23 cellular contexts compared by ENCODE assay signal in the genomic region with DNA sequence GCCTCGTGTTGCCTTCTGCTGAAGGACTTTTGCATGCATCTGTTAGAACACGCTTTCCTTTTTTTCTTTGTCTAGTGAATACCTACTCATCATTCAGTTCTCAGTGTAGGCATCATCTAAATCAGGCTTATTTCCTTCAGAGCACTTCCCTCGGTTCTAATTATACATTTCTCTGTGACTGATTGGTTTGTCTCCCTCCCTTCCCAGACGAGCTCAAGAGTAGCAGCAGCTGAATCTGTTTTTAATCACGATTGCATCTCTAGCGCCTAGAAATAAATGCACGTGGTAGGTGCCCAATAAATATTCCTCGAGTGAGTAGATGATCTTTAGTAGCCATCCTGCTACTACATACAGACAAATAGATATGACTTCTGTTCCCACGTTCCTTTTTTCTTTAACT. TPM values are rescaled to one million over a fixed set of nuclear protein-coding genes. Genes with fewer than 3 reads are reported as not detected.
DNase-seq lines count a peak whose midpoint lies in the region; ATAC-seq and TF ChIP-seq lines count a peak whose summit lies in the region.
"Had no signal": no experiment of that assay in that cellular context is flagged by ENCODE, and none has a peak within 500 bp of the region (broad histone marks: within the 10 kb centered on the region; RNA-seq: fewer than 3 reads in every experiment).

No MANE protein-coding gene starts in this region.

- H3K4me1 ChIP-seq in mammary epithelial cell (ENCODE audit: insufficient read depth, low read length) (peaks cover 5% of the 10 kb centered on the region), testis (peaks cover 2% of the 10 kb centered on the region)
- H3K4me1 ChIP-seq in effector memory CD4-positive, alpha-beta T cell (ENCODE audit: control insufficient read depth, insufficient read depth, low read length, poor library complexity, severe bottlenecking), result peaks cover 3% of the 10 kb centered on the region

- POLR2A ChIA-PET in MCF 10A (lab: Yijun Ruan, JAX), result interaction anchor here (0.6 to 0.7 kb wide), 2 partner anchors 15 to 26 kb away, joined by 3 to 4 read pairs; no protein-coding TSS in a partner anchor

- peaks cover 45% of the 10 kb centered on the region for H3K36me3 Mint-ChIP-seq in MCF 10A (ENCODE audit: insufficient read depth, unreplicated experiment)
- H3K36me3 Mint-ChIP-seq in central memory CD8-positive, alpha-beta T cell (ENCODE audit: insufficient read depth), result peaks cover 11% of the 10 kb centered on the region

- DNase-seq in MCF 10A (ENCODE audit: unreplicated experiment) (no peak), mammary epithelial cell (no peak), NCI-H187 treated with DMSO at 0.1 percent for 48 hours (lab: John Stamatoyannopoulos, UW) (no peak), testis (no peak)
- no peak for DNase-seq in central memory CD8-positive, alpha-beta T cell (ENCODE audit: low spot score in 2 of 2)
- no peak for DNase-seq in effector memory CD4-positive, alpha-beta T cell
- DNase-seq: 8988T; GM23248; Kasumi-1; MG63; NCI-H1417 treated with DMSO at 0.1 percent for 48 hours; NCI-H187; NCI-H2107; NCI-H510A; NK-92 treated with Interleukin-12 subunit alpha and Interleukin-12 subunit beta, amount 100 ng/mL, for 24 hours; SHP77 treated with DMSO at 0.1 percent for 48 hours had no signal

- H3K79me2 ChIP-seq in mammary epithelial cell (ENCODE audit: insufficient read depth, low read length) (peaks cover 31% of the 10 kb centered on the region), neural cell (replicated peaks; ENCODE audit: insufficient read depth, low read length) (no peaks in the 10 kb centered on the region)

- H3K27ac ChIP-seq in mammary epithelial cell (ENCODE audit: insufficient read depth, low read depth, low read length) (no peak overlapping the region), neural cell (ENCODE audit: low read length) (peak overlapping the region; percentile 16), testis (no peak overlapping the region)
- no peak overlapping the region for H3K27ac ChIP-seq in effector memory CD4-positive, alpha-beta T cell (ENCODE audit: insufficient read depth, low read length, poor library complexity, severe bottlenecking)
- H3K27ac ChIP-seq: GM23248, RWPE1, SK-N-MC had no signal

- no peak overlapping the region for H3K9ac ChIP-seq in mammary epithelial cell (ENCODE audit: insufficient read depth, low read length)
- H3K9ac ChIP-seq in neural cell (ENCODE audit: low read length), result no peak overlapping the region
- H3K9ac ChIP-seq: GM23248 had no signal

- TF ChIP-seq EP300 in neural cell (conservative IDR thresholded peaks at IDR 0.05; ENCODE audit: poor library complexity, severe bottlenecking), result no peak

- no peaks in the 10 kb centered on the region for H3K9me3 Mint-ChIP-seq in MCF 10A (ENCODE audit: unreplicated experiment)
- H3K9me3 Mint-ChIP-seq in central memory CD8-positive, alpha-beta T cell, result no peaks in the 10 kb centered on the region
- H3K9me3 Mint-ChIP-seq: CD14-positive monocyte had no signal

- H3K4me2 ChIP-seq in mammary epithelial cell (ENCODE audit: insufficient read depth, low read depth, low read length), result no peak overlapping the region
- H3K4me2 ChIP-seq in neural cell (ENCODE audit: low read length), result no peak overlapping the region

- no peaks in the 10 kb centered on the region for H3K27me3 ChIP-seq in mammary epithelial cell (ENCODE audit: insufficient read depth, low read length)
- no peaks in the 10 kb centered on the region for H3K27me3 ChIP-seq in neural cell (ENCODE audit: insufficient read depth, low read depth, low read length)
- H3K27me3 ChIP-seq in effector memory CD4-positive, alpha-beta T cell (replicated peaks; ENCODE audit: control insufficient read depth, insufficient read depth, low read length, poor library complexity, severe bottlenecking), result no peaks in the 10 kb centered on the region
- H3K27me3 ChIP-seq in testis, result no peaks in the 10 kb centered on the region
- H3K27me3 ChIP-seq: MG63 had no signal

- H3K27me3 Mint-ChIP-seq in MCF 10A (ENCODE audit: insufficient read depth, unreplicated experiment), result no peaks in the 10 kb centered on the region
- H3K27me3 Mint-ChIP-seq in central memory CD8-positive, alpha-beta T cell, result no peaks in the 10 kb centered on the region
- H3K27me3 Mint-ChIP-seq: B cell had no signal

- no peak for TF ChIP-seq RAD21 in neural cell (conservative IDR thresholded peaks at IDR 0.05)

- H4K20me1 ChIP-seq in mammary epithelial cell (ENCODE audit: insufficient read depth, low read length) (no peaks in the 10 kb centered on the region), neural cell (ENCODE audit: insufficient read depth) (no peaks in the 10 kb centered on the region)

- H3K9me3 ChIP-seq in mammary epithelial cell (replicated peaks; ENCODE audit: insufficient read depth, low read length) (no peaks in the 10 kb centered on the region), neural cell (ENCODE audit: low read length) (no peaks in the 10 kb centered on the region), testis (no peaks in the 10 kb centered on the region)
- no peaks in the 10 kb centered on the region for H3K9me3 ChIP-seq in effector memory CD4-positive, alpha-beta T cell (ENCODE audit: control insufficient read depth, low read length)
- H3K9me3 ChIP-seq: HAP-1, MG63 had no signal

- H2AFZ ChIP-seq in mammary epithelial cell (ENCODE audit: low read depth, low read length), result no peak overlapping the region
- no peak overlapping the region for H2AFZ ChIP-seq in neural cell (ENCODE audit: low read depth, low read length)
- H2AFZ ChIP-seq: GM23248 had no signal

- intact Hi-C loops in MCF 10A (cut with micrococcal nuclease), result no loop called here
- intact Hi-C loops in mammary epithelial cell (cut with micrococcal nuclease), result no loop called here
- intact Hi-C loops in testis (cut with DNase I; ENCODE audit: low total_unique reads), result no loop called here

- H3K4me1 Mint-ChIP-seq in MCF 10A (ENCODE audit: insufficient read depth, unreplicated experiment), result peaks cover 14% of the 10 kb centered on the region
- peaks cover 38% of the 10 kb centered on the region for H3K4me1 Mint-ChIP-seq in central memory CD8-positive, alpha-beta T cell

- H3K4me3 ChIP-seq in mammary epithelial cell (replicated peaks in 1 of 3; ENCODE audit: insufficient read depth in 1 of 3, low read depth in 2 of 3, low read length in 3 of 3) (no peak overlapping the region), neural cell (ENCODE audit: low read length) (no peak overlapping the region), testis (no peak overlapping the region)
- no peak overlapping the region for H3K4me3 ChIP-seq in effector memory CD4-positive, alpha-beta T cell (ENCODE audit: insufficient read depth, low read depth, low read length, poor library complexity, severe bottlenecking)
- H3K4me3 ChIP-seq: GM12878, GM23248, HAP-1, MG63, SK-N-MC had no signal

- no peak for TF ChIP-seq POLR2A in testis (IDR thresholded peaks at IDR 0.05)

- H3K9me2 ChIP-seq in neural cell (ENCODE audit: insufficient read depth, low read length), result no peaks in the 10 kb centered on the region

- H3K36me3 ChIP-seq in mammary epithelial cell (ENCODE audit: insufficient read depth, low read length) (peaks cover 3% of the 10 kb centered on the region), neural cell (ENCODE audit: insufficient read depth, low read length) (no peaks in the 10 kb centered on the region), testis (ENCODE audit: low read depth, missing control alignments) (no peaks in the 10 kb centered on the region)
- H3K36me3 ChIP-seq in effector memory CD4-positive, alpha-beta T cell (ENCODE audit: control insufficient read depth, insufficient read depth, low read length), result peaks cover 4% of the 10 kb centered on the region

- ATAC-seq in central memory CD8-positive, alpha-beta T cell (replicated peaks; ENCODE audit: extremely low read depth, poor library complexity, severe bottlenecking), result no peak
- ATAC-seq: GM12878 had no signal

- TF ChIP-seq CTCF in MCF 10A (IDR thresholded peaks at IDR 0.05; ENCODE audit: unreplicated experiment), result no peak
- no peak for TF ChIP-seq CTCF in mammary epithelial cell (conservative IDR thresholded peaks at IDR 0.05 in 1 of 2, IDR thresholded peaks at IDR 0.05 in 1 of 2; ENCODE audit: extremely low read depth in 1 of 2, insufficient read depth in 1 of 2, low read depth in 1 of 2, low read length in 2 of 2)
- no peak for TF ChIP-seq CTCF in neural cell (IDR thresholded peaks at IDR 0.05; ENCODE audit: poor library complexity, severe bottlenecking)
- TF ChIP-seq CTCF in testis (IDR thresholded peaks at IDR 0.05), result no peak

- in situ Hi-C loops in mammary epithelial cell (cut with MboI; ENCODE audit: low sequenced_read_pairs in 2 of 2), result no loop called here

- BruUV-seq in MCF 10A (replicated peaks; lab: Mats Ljungman, UMichigan) (no TSS peak), mammary epithelial cell (replicated peaks; lab: Mats Ljungman, UMichigan) (no TSS peak)

- peak overlapping the region; percentile 14 for H3K27ac Mint-ChIP-seq in MCF 10A (ENCODE audit: low read depth, unreplicated experiment)
- H3K27ac Mint-ChIP-seq in central memory CD8-positive, alpha-beta T cell (ENCODE audit: low read depth), result peak overlapping the region; percentile 38
- H3K27ac Mint-ChIP-seq: B cell, CD14-positive monocyte had no signal

- WGBS in mammary epithelial cell (ENCODE audit: low coverage, missing lambda C conversion rate), result 86% methylated on average over 9 of the region's 9 CpGs
- 82 to 85% methylated on average over 9 of the region's 9 CpGs for WGBS in testis, 2 donors

- no peaks in the 10 kb centered on the region for H3F3A ChIP-seq in neural cell (ENCODE audit: insufficient read depth, low read length, poor library complexity, severe bottlenecking)

- H3K4me3 Mint-ChIP-seq in MCF 10A (ENCODE audit: unreplicated experiment), result no peak overlapping the region
- H3K4me3 Mint-ChIP-seq in central memory CD8-positive, alpha-beta T cell, result no peak overlapping the region
- H3K4me3 Mint-ChIP-seq: B cell, CD14-positive monocyte had no signal

- CTCF ChIA-PET in MCF 10A (lab: Yijun Ruan, JAX) (interaction anchor here (0.6 kb wide), 1 partner anchor 134 kb away, joined by 4 read pairs; a partner anchor contains a TSS), mammary epithelial cell (lab: Charles Lee; ENCODE audit: low non-redundant PET) (no interaction called here)

- dilution Hi-C loops in mammary epithelial cell (cut with HindIII; ENCODE audit: low sequenced_read_pairs), result no loop called here

RNA-seq across cellular contexts. Expression of a gene that starts 6.3 kb away (rescaled TPM):
- total RNA-seq in MCF 10A (2022), result 47.4 and 49.9 TPM in 2 replicates
- 10 to 100 TPM; 32.3 to 53.9 TPM for total RNA-seq in mammary epithelial cell
- 19.2 TPM for polyA plus RNA-seq in mammary epithelial cell
- polyA minus RNA-seq in mammary epithelial cell, result 51.7 TPM
- polyA plus RNA-seq in neural cell, result 27.4 and 39.7 TPM in 2 replicates
- 30.9 and 37.9 TPM in 2 replicates for polyA minus RNA-seq in neural cell
- 100 to 1,000 TPM in 1 of 2 donors, 10 to 100 TPM in 1; 83.3 to 157 TPM for total RNA-seq in testis
- 111 TPM for polyA plus RNA-seq in testis (ENCODE audit: insufficient read depth, low read depth, low replicate concordance)

RNA-seq across cellular contexts. Expression of a gene that starts 17.9 kb away (rescaled TPM):
- 15.8 and 18.1 TPM in 2 replicates for total RNA-seq in MCF 10A (2022)
- 10 to 100 TPM; 18.2 to 20.7 TPM for total RNA-seq in mammary epithelial cell
- polyA plus RNA-seq in mammary epithelial cell, result 26.7 TPM
- polyA minus RNA-seq in mammary epithelial cell, result 30.7 TPM
- polyA plus RNA-seq in neural cell, result 20.6 and 21.0 TPM in 2 replicates
- 21.2 and 26.9 TPM in 2 replicates for polyA minus RNA-seq in neural cell
- 10 to 100 TPM; 24.7 to 32.5 TPM for total RNA-seq in testis
- 50.4 TPM for polyA plus RNA-seq in testis (ENCODE audit: insufficient read depth, low read depth, low replicate concordance)
- total RNA-seq: B cell had no signal

RNA-seq across cellular contexts. Expression of a gene that starts 42.8 kb away (rescaled TPM):
- total RNA-seq in MCF 10A (2022), result 6.9 and 8.8 TPM in 2 replicates
- total RNA-seq in mammary epithelial cell, result 1 to 10 TPM; 2.8 to 5.9 TPM
- polyA plus RNA-seq in mammary epithelial cell, result 2.2 TPM
- polyA minus RNA-seq in mammary epithelial cell, result 3.6 TPM
- polyA plus RNA-seq in neural cell, result 3.8 and 5.0 TPM in 2 replicates
- 11.9 and 16.2 TPM in 2 replicates for polyA minus RNA-seq in neural cell
- total RNA-seq in testis, result 10 to 100 TPM; 13.8 to 17.9 TPM
- 11.2 TPM for polyA plus RNA-seq in testis (ENCODE audit: insufficient read depth, low read depth, low replicate concordance)
- polyA plus RNA-seq: CD14-positive monocyte had no signal
